In the genomic region with DNA sequence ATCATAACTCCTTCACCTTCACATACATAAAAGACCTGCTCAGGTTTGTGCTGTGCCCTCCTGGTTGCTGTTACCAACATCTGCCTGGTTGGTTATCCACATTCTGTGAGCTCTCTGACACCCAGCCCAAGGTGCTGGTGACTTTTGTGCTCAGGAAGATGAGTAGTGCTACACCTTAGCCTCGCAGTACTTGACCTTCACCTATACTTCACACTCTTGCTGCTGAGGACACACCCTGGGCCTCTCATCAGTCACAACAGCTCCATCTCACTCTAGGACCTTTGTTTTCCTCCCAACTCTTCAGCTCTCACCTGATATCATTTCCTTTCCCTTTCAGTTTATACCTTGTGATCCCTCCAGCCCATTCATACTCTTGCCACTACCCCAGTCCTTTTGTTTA, we compare ENCODE assay signal across 19 cellular contexts.
"Had no signal": no experiment of that assay in that cellular context is flagged by ENCODE, and none has a peak within 500 bp of the region (broad histone marks: within the 10 kb centered on the region; RNA-seq: fewer than 3 reads in every experiment).

No MANE protein-coding gene starts in this region.

- ATAC-seq: gastrocnemius medialis; sciatic nerve; stimulated activated naive CD8-positive, alpha-beta T cell treated with anti-CD3 and anti-CD28 coated beads, Interleukin-15, amount 100 ng/mL, for 72 hours had no signal

- H3K27ac ChIP-seq: esophagus muscularis mucosa, neutrophil, psoas muscle, thoracic aorta had no signal

- FAIRE-seq: endometrium, islet of Langerhans, urothelium cell line had no signal

- H3K4me3 ChIP-seq: esophagus muscularis mucosa, gastrocnemius medialis, psoas muscle, thoracic aorta had no signal

- H3K36me3 ChIP-seq: neutrophil, thoracic aorta had no signal

- H3K9me3 ChIP-seq: esophagus muscularis mucosa, gastrocnemius medialis, neutrophil, psoas muscle, thoracic aorta had no signal

- H3K27me3 ChIP-seq: esophagus muscularis mucosa, gastrocnemius medialis, neutrophil had no signal

- DNase-seq: effector memory CD4-positive, alpha-beta T cell; gastrocnemius medialis; glutamatergic neuron; hippocampal formation; mesendoderm; naive thymus-derived CD8-positive, alpha-beta T cell; psoas muscle; retina; stimulated activated CD4-positive, alpha-beta T cell treated with anti-CD3 and anti-CD28 coated beads, Interleukin-2, amount 100 ng/mL, for 24 hours; stimulated activated CD4-positive, alpha-beta T cell treated with anti-CD3 and anti-CD28 coated beads, Interleukin-4, amount 100 ng/mL, for 4 hours; stimulated activated naive B cell treated with anti-CD40 and anti-IgM and Interleukin-4, amounts not matched to agents 10 μg/mL and 1 μg/mL and 100 μg/mL, for 72 hours; stimulated activated naive CD8-positive, alpha-beta T cell treated with anti-CD3 and anti-CD28 coated beads, Interleukin-15, amount 100 ng/mL, for 72 hours had no signal
